In the genomic region with DNA sequence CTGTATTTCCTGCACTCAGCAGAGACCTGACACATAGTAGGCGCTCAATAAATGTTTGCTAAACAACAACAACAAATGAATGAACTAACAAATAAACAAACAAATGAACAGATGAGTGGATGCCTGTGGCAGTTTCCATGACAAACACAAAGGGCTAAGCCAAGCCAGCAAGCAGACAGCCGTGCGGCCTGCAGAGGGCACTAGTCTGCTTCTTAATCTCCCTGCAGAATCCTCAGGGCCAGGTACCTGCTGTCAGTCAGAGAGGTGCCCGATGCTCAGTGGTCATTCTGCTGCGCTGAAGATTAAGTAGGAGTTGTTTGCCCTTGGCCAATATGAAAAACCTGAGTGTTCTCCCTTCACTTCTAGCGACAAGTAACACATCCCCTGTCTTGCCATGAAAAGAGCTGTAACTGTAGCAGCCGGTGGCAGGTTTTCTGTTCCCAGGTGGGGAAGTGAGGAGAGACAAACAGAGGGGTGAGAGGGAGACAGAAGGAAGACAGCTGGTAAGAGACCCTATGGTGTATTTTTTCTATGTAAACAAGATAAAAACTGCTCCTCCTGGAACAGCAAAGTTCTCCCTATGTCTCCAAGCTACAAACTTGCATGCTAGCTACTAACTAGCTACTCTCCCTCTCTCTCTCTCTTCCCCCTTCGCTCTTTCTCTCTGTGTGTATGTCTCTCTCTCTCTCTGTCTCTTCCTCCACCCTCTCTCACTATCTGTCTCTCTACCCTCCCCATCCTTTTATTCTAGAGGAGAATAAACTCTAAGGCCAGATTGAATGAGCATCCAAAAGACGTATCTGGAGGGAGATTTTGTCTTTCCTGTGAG, we compare ENCODE assay signal across 8 cellular contexts. TPM values are rescaled to one million over a fixed set of nuclear protein-coding genes. Genes with fewer than 3 reads are reported as not detected.
DNase-seq lines count a peak whose midpoint lies in the region; ATAC-seq, FAIRE-seq and TF ChIP-seq lines count a peak whose summit lies in the region.

MC3R (plus strand) TSS at position 779 of the 829 bp plus-strand sequence. CDS start 112 bp downstream, outside the sequence.

- TF ChIP-seq CTCF in esophagus squamous epithelium (IDR thresholded peaks at IDR 0.05) (peak; percentile 16 to 74 (median 50)), pancreas (IDR thresholded peaks at IDR 0.05) (peak; percentile 53 to 78 (median 65))

- no peaks in the 10 kb centered on the region for H3K9me3 ChIP-seq in esophagus squamous epithelium
- no peaks in the 10 kb centered on the region for H3K9me3 ChIP-seq in pancreas

- H3K27me3 ChIP-seq in esophagus squamous epithelium (peaks cover 0 to 61% (median 0%) of the 10 kb centered on the region in 4 donors), pancreas (peaks cover 0 to 4% (median 2%) of the 10 kb centered on the region in 4 donors)

- no peak within 1 kb of the TSS for H3K4me3 ChIP-seq in esophagus squamous epithelium
- no peak within 1 kb of the TSS for H3K4me3 ChIP-seq in pancreas

- ATAC-seq in HG02884 (IDR thresholded peaks at IDR 0.05; ENCODE audit: unreplicated experiment) (peak; percentile 54), pancreas (peak; percentile 67 to 95 (median 92)), GM19455 (IDR thresholded peaks at IDR 0.05; ENCODE audit: unreplicated experiment) (no peak)

- 17 to 23% methylated on average over 8 to 9 of the region's 9 CpGs for WGBS in esophagus squamous epithelium, 2 donors
- WGBS in pancreas, 2 donors, result 14 to 17% methylated on average over 9 of the region's 9 CpGs

- intact Hi-C loops in esophagus squamous epithelium (cut with DNase I), result no loop called here
- intact Hi-C loops in pancreas (cut with DNase I), result no loop called here

- H3K4me1 ChIP-seq in esophagus squamous epithelium (peaks cover 0 to 8% (median 0%) of the 10 kb centered on the region in 3 donors), pancreas (no peaks in the 10 kb centered on the region)

- no peak within 1 kb of the TSS for H3K27ac ChIP-seq in esophagus squamous epithelium
- H3K27ac ChIP-seq in pancreas, result no peak within 1 kb of the TSS

- peak; percentile 33 for DNase-seq in activated CD4-positive, CD25-positive, alpha-beta regulatory T cell treated with anti-CD3 and anti-CD28 coated beads, Interleukin-2, amount 50 U/mL, for 72 hours
- no peak for DNase-seq in activated CD4-positive, CD25-positive, alpha-beta regulatory T cell (lab: John Stamatoyannopoulos, UW)
- DNase-seq in NCI-H460 (ENCODE audit: extremely low read depth, low read depth) (peak; percentile 46), esophagus squamous epithelium (lab: John Stamatoyannopoulos, UW) (no peak), pancreas (peak; percentile 31 to 80 (median 62))
- peak; percentile 64 for DNase-seq in activated CD8-positive, alpha-beta memory T cell treated with anti-CD3 and anti-CD28 coated beads for 24 hours

- no peak for TF ChIP-seq POLR2A in esophagus squamous epithelium (IDR thresholded peaks at IDR 0.05)

- no peak for FAIRE-seq in pancreas (lab: Jason Lieb, UNC)

- H3K36me3 ChIP-seq in esophagus squamous epithelium, result no peaks in the 10 kb centered on the region
- H3K36me3 ChIP-seq in pancreas, result no peaks in the 10 kb centered on the region

RNA-seq across cellular contexts. Expression of gene MC3R, which starts in this region (rescaled TPM):
- total RNA-seq in NCI-H460 (2014; rRNA removed; shearing (Covaris generic)), result not detected in 2 replicates
- polyA plus RNA-seq in NCI-H460 (2014; cell fraction: nucleus; rRNA removed), result not detected in 2 replicates
- total RNA-seq in esophagus squamous epithelium, result not detected
- not detected for total RNA-seq in pancreas
- not detected for polyA plus RNA-seq in pancreas

Comparison
In these comparisons a context has a peak if more than half of its experiments do, and no peak if none do; other contexts are left out.
1. DNase-seq: peak in activated CD4-positive, CD25-positive, alpha-beta regulatory T cell treated with anti-CD3 and anti-CD28 coated beads, Interleukin-2, amount 50 U/mL, for 72 hours (single experiment) and activated CD8-positive, alpha-beta memory T cell treated with anti-CD3 and anti-CD28 coated beads for 24 hours (single experiment); none in activated CD4-positive, CD25-positive, alpha-beta regulatory T cell (0 of 4) and esophagus squamous epithelium (single experiment).
2. Peak in DNase-seq in NCI-H460; RNA of the gene not detected or under 1 TPM.
3. Peak in DNase-seq and ATAC-seq in pancreas; RNA of the gene not detected or under 1 TPM.